ENCODE assay signal across 1 cellular context in genomic region chr7:7136857-7137309, GRCh38.
TF ChIP-seq lines count a peak whose summit lies in the region.

No MANE protein-coding gene starts in this region.

TF ChIP-seq in GM23338, 12 proteins besides CTCF, POLR2A, EP300 and RAD21 (continued from another document):
- TF ChIP-seq ETS1 (IDR thresholded peaks at IDR 0.05) (no peak), POLR2AphosphoS5 (IDR thresholded peaks at IDR 0.05; ENCODE audit: low read depth) (no peak), ZNF462 (CRISPR knock-in tag; IDR thresholded peaks at IDR 0.05) (no peak), CREB1 (CRISPR knock-in tag; IDR thresholded peaks at IDR 0.05; ENCODE audit: low read depth) (no peak), EZH2phosphoT487 (IDR thresholded peaks at IDR 0.05; ENCODE audit: unreplicated experiment) (no peak)
